Comparison of ENCODE assay signal across 8 cellular contexts in genomic region chr18:50194623-50195532, GRCh38. TPM values are rescaled to one million over a fixed set of nuclear protein-coding genes. Genes with fewer than 3 reads are reported as not detected.
DNase-seq lines count a peak whose midpoint lies in the region; TF ChIP-seq lines count a peak whose summit lies in the region.

TSS of gene MYO5B (minus strand) at chr18:50195147. CDS start at chr18:50194793, 354 bp downstream.

- WGBS in HUES64: 2% methylated on average over 115 of the region's 115 CpGs
- under 1% methylated on average over 115 of the region's 115 CpGs for WGBS in liver

- H3K4me1 Mint-ChIP-seq in T-helper 1 cell treated with Interleukin-12 subunit alpha and Interleukin-12 subunit beta and Interleukin-4 antibody, amounts not matched to agents 30 μg/mL and 1 μg/mL, for 36 hours (ENCODE audit: low read depth): peaks cover 8% of the 10 kb centered on the region

- no peaks in the 10 kb centered on the region for H3K36me3 Mint-ChIP-seq in T-helper 1 cell treated with Interleukin-12 subunit alpha and Interleukin-12 subunit beta and Interleukin-4 antibody, amounts not matched to agents 30 μg/mL and 1 μg/mL, for 36 hours (ENCODE audit: low read depth)

- no peaks in the 10 kb centered on the region for H3K9me3 Mint-ChIP-seq in T-helper 1 cell treated with Interleukin-12 subunit alpha and Interleukin-12 subunit beta and Interleukin-4 antibody, amounts not matched to agents 30 μg/mL and 1 μg/mL, for 36 hours

- H3K27ac ChIP-seq in HUES64 (ENCODE audit: low read depth, low read length) (no peak within 1 kb of the TSS), liver (ENCODE audit: low read depth in 1 of 2, low read length in 2 of 2) (peak within 1 kb of the TSS; percentile 39 to 47)

- H3K4me3 Mint-ChIP-seq in T-helper 1 cell treated with Interleukin-12 subunit alpha and Interleukin-12 subunit beta and Interleukin-4 antibody, amounts not matched to agents 30 μg/mL and 1 μg/mL, for 36 hours: peak within 1 kb of the TSS; percentile 53

- H3K9me3 ChIP-seq in HUES64 (ENCODE audit: insufficient read depth, low read depth, low read length) (no peaks in the 10 kb centered on the region), liver (ENCODE audit: control insufficient read depth in 4 of 4, low read length in 3 of 4) (no peaks in the 10 kb centered on the region)

- H3K4me3 ChIP-seq in HUES64 (ENCODE audit: low read length): peak within 1 kb of the TSS; percentile 66
- H3K4me3 ChIP-seq in liver (ENCODE audit: low read depth in 1 of 3, low read length in 3 of 3): peak within 1 kb of the TSS; percentile 77 to 89 (median 88)

- H3K9ac ChIP-seq in HUES64 (ENCODE audit: low read depth, low read length) (peak within 1 kb of the TSS; percentile 57; the same call in 1 of the 2 replicates), liver (ENCODE audit: low read depth in 1 of 2, low read length in 2 of 2) (peak within 1 kb of the TSS; percentile 28 to 40)

- peak; percentile 81 for TF ChIP-seq CTCF in GM20000 (IDR thresholded peaks at IDR 0.05; ENCODE audit: extremely low read depth, missing control alignments)
- peak; percentile 69 for TF ChIP-seq CTCF in liver (IDR thresholded peaks at IDR 0.05; ENCODE audit: low read depth, low read length, missing input control)

- no peak within 1 kb of the TSS for H3K27ac Mint-ChIP-seq in T-helper 1 cell treated with Interleukin-12 subunit alpha and Interleukin-12 subunit beta and Interleukin-4 antibody, amounts not matched to agents 30 μg/mL and 1 μg/mL, for 36 hours

- H3K27me3 ChIP-seq in HUES64 (ENCODE audit: insufficient read depth, low read length) (peaks cover 78% of the 10 kb centered on the region), liver (ENCODE audit: control insufficient read depth in 4 of 4, insufficient read depth in 4 of 4, low read length in 3 of 4) (no peaks in the 10 kb centered on the region)

- in situ Hi-C loops in T47D (cut with HindIII; ENCODE audit: low pct_unique_long_range_greater_than_20kb, low sequenced_read_pairs): no loop called here

- H3K36me3 ChIP-seq in HUES64 (ENCODE audit: insufficient read depth, low read length): no peaks in the 10 kb centered on the region
- H3K36me3 ChIP-seq in liver (ENCODE audit: control insufficient read depth in 4 of 4, insufficient read depth in 3 of 4, low read depth in 1 of 4, low read length in 3 of 4): no peaks in the 10 kb centered on the region

- DNase-seq in D341Med (ENCODE audit: low spot score) (peak; percentile 88), GM20000 (ENCODE audit: low spot score) (peak; percentile 90), T47D (ENCODE audit: low read depth in 1 of 2, low spot score in 1 of 2) (peak; percentile 85 to 92), COLO829 (ENCODE audit: low spot score) (no peak)
- peak in 2 of 3 donors; percentile 6 to 61 for DNase-seq in stimulated activated CD4-positive, alpha-beta T cell treated with anti-CD3 and anti-CD28 coated beads, TNF-alpha, amount 100 ng/mL, for 48 hours (ENCODE audit: low read depth in 3 of 3)

- peak in 1 of 2 donors; percentile 46 for TF ChIP-seq RAD21 in liver (IDR thresholded peaks at IDR 0.05)

- peaks cover 77% of the 10 kb centered on the region for H3K27me3 Mint-ChIP-seq in T-helper 1 cell treated with Interleukin-12 subunit alpha and Interleukin-12 subunit beta and Interleukin-4 antibody, amounts not matched to agents 30 μg/mL and 1 μg/mL, for 36 hours (ENCODE audit: low read depth)

- 0 out of 2 replicates have a peak, but pooled peaks cover 3% of the 10 kb centered on the region for H3K4me1 ChIP-seq in HUES64 (ENCODE audit: insufficient read depth, low read length)
- H3K4me1 ChIP-seq in liver (ENCODE audit: control insufficient read depth in 4 of 4, insufficient read depth in 4 of 4, low read length in 3 of 4): peaks cover 2 to 18% (median 11%) of the 10 kb centered on the region in 4 donors

TF ChIP-seq in liver, 16 proteins besides CTCF, POLR2A, EP300 and RAD21:
- TF ChIP-seq EGR1 (IDR thresholded peaks at IDR 0.05; ENCODE audit: low read depth in 2 of 2): peak in 1 of 2 donors; percentile 18
- no peak for TF ChIP-seq JUND (IDR thresholded peaks at IDR 0.05)

RNA-seq across cellular contexts. Expression of gene MYO5B, which starts in this region (rescaled TPM):
- polyA plus RNA-seq in HUES64 (2013, experiment 1 of 2): 3.6 TPM
- polyA plus RNA-seq in HUES64 (2013, experiment 2 of 2): 3.2 TPM
- total RNA-seq in liver: 10 to 100 TPM in 1 of 2 donors, 1 to 10 TPM in 1; 5.4 to 23.4 TPM
- 10 to 100 TPM; 10.3 to 12.4 TPM for polyA plus RNA-seq in liver
